Comparison of ENCODE assay signal across 31 cellular contexts in the genomic region with DNA sequence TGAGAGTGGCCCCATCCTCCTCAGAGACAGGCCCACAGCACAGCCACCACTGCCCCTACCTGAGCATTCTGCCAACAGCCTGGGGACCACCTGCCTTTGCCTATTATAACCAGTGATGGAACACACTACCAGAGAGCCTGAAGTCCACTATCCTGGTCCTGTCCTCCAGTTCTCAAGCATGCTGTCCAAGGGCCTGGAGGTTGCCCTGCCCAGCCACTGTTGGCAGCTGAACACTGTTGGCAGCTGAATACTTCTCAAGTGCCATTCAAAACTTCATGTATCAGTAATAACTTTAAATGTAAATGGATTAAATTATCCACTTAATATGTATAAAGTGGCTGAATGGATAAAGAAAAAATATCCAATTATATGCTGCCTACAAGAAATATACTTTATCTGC.
"Had no signal": no experiment of that assay in that cellular context is flagged by ENCODE, and none has a peak within 500 bp of the region (broad histone marks: within the 10 kb centered on the region; RNA-seq: fewer than 3 reads in every experiment).

No MANE protein-coding gene starts in this region.

- H3K27ac Mint-ChIP-seq: activated CD4-positive, alpha-beta memory T cell treated with anti-CD3 and anti-CD28 coated beads, Interleukin-2, amount 10 ng/mL, durations not matched to agents 7 days and 5 days; activated CD8-positive, alpha-beta memory T cell treated with anti-CD3 and anti-CD28 coated beads, Interleukin-2, amount 10 ng/mL, durations not matched to agents 7 days and 5 days; activated naive CD4-positive, alpha-beta T cell treated with anti-CD3 and anti-CD28 coated beads, Interleukin-2, amount 10 ng/mL, durations not matched to agents 7 days and 5 days; activated naive CD8-positive, alpha-beta T cell; activated naive CD8-positive, alpha-beta T cell treated with anti-CD3 and anti-CD28 coated beads, Interleukin-2, amount 50 U/mL, for 24 hours; brain had no signal

- H3K36me3 Mint-ChIP-seq: activated CD8-positive, alpha-beta memory T cell treated with anti-CD3 and anti-CD28 coated beads, Interleukin-2, amount 10 ng/mL, durations not matched to agents 7 days and 5 days; activated naive CD4-positive, alpha-beta T cell treated with anti-CD3 and anti-CD28 coated beads, Interleukin-2, amount 10 ng/mL, durations not matched to agents 7 days and 5 days; activated naive CD8-positive, alpha-beta T cell; brain had no signal

- H3K4me2 ChIP-seq: KMS-11 had no signal

- H3K9me3 Mint-ChIP-seq: activated naive CD4-positive, alpha-beta T cell treated with anti-CD3 and anti-CD28 coated beads, Interleukin-2, amount 10 ng/mL, durations not matched to agents 7 days and 5 days had no signal

- H3K4me1 Mint-ChIP-seq: activated CD4-positive, alpha-beta memory T cell treated with anti-CD3 and anti-CD28 coated beads, Interleukin-2, amount 10 ng/mL, durations not matched to agents 7 days and 5 days; activated CD8-positive, alpha-beta memory T cell treated with anti-CD3 and anti-CD28 coated beads, Interleukin-2, amount 10 ng/mL, durations not matched to agents 7 days and 5 days; activated naive CD4-positive, alpha-beta T cell treated with anti-CD3 and anti-CD28 coated beads, Interleukin-2, amount 10 ng/mL, durations not matched to agents 7 days and 5 days; activated naive CD8-positive, alpha-beta T cell treated with anti-CD3 and anti-CD28 coated beads, Interleukin-2, amount 50 U/mL, for 24 hours had no signal

- H3K27ac ChIP-seq: KMS-11, Peyer's patch, SK-N-MC, WERI-Rb-1 had no signal

- H3K27me3 Mint-ChIP-seq: activated CD8-positive, alpha-beta memory T cell treated with anti-CD3 and anti-CD28 coated beads, Interleukin-2, amount 10 ng/mL, durations not matched to agents 7 days and 5 days had no signal

- H3K4me3 ChIP-seq: Peyer's patch, SK-N-MC had no signal

- H3K9me3 ChIP-seq: Peyer's patch had no signal

- H3K4me1 ChIP-seq: Peyer's patch had no signal

- H3K27me3 ChIP-seq: Peyer's patch had no signal

- DNase-seq: activated CD4-positive, alpha-beta memory T cell treated with anti-CD3 and anti-CD28 coated beads, Interleukin-2, amount 10 ng/mL, durations not matched to agents 7 days and 5 days; activated CD4-positive, alpha-beta T cell treated with anti-CD3 and anti-CD28 coated beads for 1 hour; activated CD4-positive, alpha-beta T cell treated with anti-CD3 and anti-CD28 coated beads for 48 hours; activated CD4-positive, CD25-positive, alpha-beta regulatory T cell; activated CD8-positive, alpha-beta memory T cell treated with anti-CD3 and anti-CD28 coated beads for 24 hours; activated CD8-positive, alpha-beta memory T cell treated with anti-CD3 and anti-CD28 coated beads, Interleukin-2, amount 10 ng/mL, durations not matched to agents 7 days and 5 days; activated CD8-positive, alpha-beta memory T cell treated with anti-CD3 and anti-CD28 coated beads, Interleukin-2, amount 50 U/mL, for 48 hours; activated effector memory CD4-positive, alpha-beta T cell treated with Interleukin-2 at 50 U/mL for 16 hours; activated naive CD4-positive, alpha-beta T cell treated with anti-CD3 and anti-CD28 coated beads, Interleukin-2, amount 10 ng/mL, durations not matched to agents 7 days and 5 days; activated naive CD8-positive, alpha-beta T cell treated with anti-CD3 and anti-CD28 coated beads, Interleukin-2, amount 50 U/mL, for 24 hours; activated T-cell treated with anti-CD3 and anti-CD28 coated beads, Interleukin-2, amount 50 U/mL, for 48 hours; anterior cingulate cortex; central memory CD4-positive, alpha-beta T cell; NCI-H146; NCI-H187; NCI-H2029 treated with DMSO at 0.1 percent for 48 hours; NCI-H2107; NCI-H2171; NCI-H510A; NCI-H526; NCI-H748 treated with DMSO at 0.1 percent for 48 hours; NK-92 treated with Interleukin-12 subunit alpha and Interleukin-12 subunit beta, amount 100 ng/mL, for 24 hours; PC-3; Peyer's patch; RPMI8226; T1000; WERI-Rb-1 had no signal

- ATAC-seq: activated CD8-positive, alpha-beta memory T cell treated with anti-CD3 and anti-CD28 coated beads, Interleukin-2, amount 10 ng/mL, durations not matched to agents 7 days and 5 days; activated naive CD8-positive, alpha-beta T cell treated with anti-CD3 and anti-CD28 coated beads, Interleukin-2, amount 50 U/mL, for 24 hours; PC-3 had no signal

- H3K36me3 ChIP-seq: Peyer's patch, WERI-Rb-1 had no signal

- H3K4me3 Mint-ChIP-seq: activated CD4-positive, alpha-beta memory T cell treated with anti-CD3 and anti-CD28 coated beads, Interleukin-2, amount 10 ng/mL, durations not matched to agents 7 days and 5 days; activated CD8-positive, alpha-beta memory T cell treated with anti-CD3 and anti-CD28 coated beads, Interleukin-2, amount 10 ng/mL, durations not matched to agents 7 days and 5 days; activated naive CD4-positive, alpha-beta T cell treated with anti-CD3 and anti-CD28 coated beads, Interleukin-2, amount 10 ng/mL, durations not matched to agents 7 days and 5 days; activated naive CD8-positive, alpha-beta T cell; activated naive CD8-positive, alpha-beta T cell treated with anti-CD3 and anti-CD28 coated beads, Interleukin-2, amount 50 U/mL, for 24 hours; brain had no signal
